ENCODE assay signal across 8 cellular contexts in genomic region chr1:86741947-86742572, GRCh38. TPM values are rescaled to one million over a fixed set of nuclear protein-coding genes. Genes with fewer than 3 reads are reported as not detected.
DNase-seq lines count a peak whose midpoint lies in the region; ATAC-seq, FAIRE-seq and TF ChIP-seq lines count a peak whose summit lies in the region.

No MANE protein-coding gene starts in this region.

- no TSS peak for BruUV-seq in K562 (replicated peaks; lab: Mats Ljungman, UMichigan)

- in situ Hi-C loops in K562 (cut with MboI), result no loop called here

- POLR2A ChIA-PET in K562 (lab: Yijun Ruan, JAX), result interaction anchor here (1.0 kb wide), 1 partner anchor 17 kb away, joined by 3 read pairs; no protein-coding TSS in a partner anchor

- no peak for FAIRE-seq in K562 (lab: Jason Lieb, UNC)

- no peak overlapping the region for H3K9ac ChIP-seq in K562 (ENCODE audit: insufficient read depth in 1 of 2, low read depth in 2 of 2, low read length in 2 of 2)
- H3K9ac ChIP-seq in liver (ENCODE audit: low read depth in 1 of 2, low read length in 2 of 2), result no peak overlapping the region

- no peak for TF ChIP-seq POLR2A in K562 (conservative IDR thresholded peaks at IDR 0.05)
- TF ChIP-seq POLR2A in uterus (IDR thresholded peaks at IDR 0.05), result no peak

- no peaks in the 10 kb centered on the region for H3K4me1 ChIP-seq in K562 (replicated peaks in 1 of 2; ENCODE audit: control insufficient read depth in 2 of 2, insufficient read depth in 2 of 2, low read length in 2 of 2)
- peaks cover 0 to 5% (median 3%) of the 10 kb centered on the region in 4 donors for H3K4me1 ChIP-seq in liver (ENCODE audit: control insufficient read depth in 4 of 4, insufficient read depth in 4 of 4, low read length in 3 of 4)
- no peaks in the 10 kb centered on the region for H3K4me1 ChIP-seq in uterus

- CTCF ChIA-PET in K562 (lab: Yijun Ruan, JAX; ENCODE audit: low intra/inter-chr PET ratio), result interaction anchor here (0.6 to 1.8 kb wide), 4 partner anchors 227 to 268 kb away, joined by 3 to 6 read pairs (median 4); no protein-coding TSS in a partner anchor

- no peaks in the 10 kb centered on the region for H3K9me3 ChIP-seq in K562 (replicated peaks; ENCODE audit: control insufficient read depth, insufficient read depth, low read depth, low read length)
- H3K9me3 ChIP-seq in liver (ENCODE audit: control insufficient read depth in 4 of 4, low read length in 3 of 4), result no peaks in the 10 kb centered on the region
- no peaks in the 10 kb centered on the region for H3K9me3 ChIP-seq in uterus

- ATAC-seq in K562, result peak; percentile 44; the same call in 2 of the 3 replicates
- no peak for ATAC-seq in GM19324 (IDR thresholded peaks at IDR 0.05; ENCODE audit: low FRiP score, unreplicated experiment)

- 12% methylated on average over 6 of the region's 6 CpGs for WGBS in K562 (ENCODE audit: insufficient coverage, low coverage, missing lambda C conversion rate)
- WGBS in liver, result 62% methylated on average over 6 of the region's 6 CpGs

- no peak overlapping the region for H3K27ac ChIP-seq in K562 (ENCODE audit: extremely low read depth, low read depth, low read length)
- H3K27ac ChIP-seq in liver (ENCODE audit: low read depth in 1 of 2, low read length in 2 of 2), result no peak overlapping the region
- no peak overlapping the region for H3K27ac ChIP-seq in uterus

- H2AFZ ChIP-seq in K562 (ENCODE audit: low read depth, low read length), result no peak overlapping the region

- H3K4me2 ChIP-seq in K562 (ENCODE audit: insufficient read depth, low read length), result no peak overlapping the region

- no peaks in the 10 kb centered on the region for H3K9me1 ChIP-seq in K562 (ENCODE audit: control insufficient read depth, insufficient read depth, low read length)

- TF ChIP-seq RAD21 in K562 (CRISPR knock-in tag; conservative IDR thresholded peaks at IDR 0.05 in 1 of 2, IDR thresholded peaks at IDR 0.05 in 1 of 2) (peak; percentile 58 to 64), liver (IDR thresholded peaks at IDR 0.05) (peak; percentile 66 to 75)

- no peaks in the 10 kb centered on the region for H4K20me1 ChIP-seq in K562 (replicated peaks; ENCODE audit: control insufficient read depth, insufficient read depth, low read length)

- no peak overlapping the region for H3K4me3 ChIP-seq in K562
- no peak overlapping the region for H3K4me3 ChIP-seq in liver (ENCODE audit: low read depth in 1 of 3, low read length in 3 of 3)
- no peak overlapping the region for H3K4me3 ChIP-seq in uterus

- DNase-seq in stimulated activated naive CD4-positive, alpha-beta T cell (lab: John Stamatoyannopoulos, UW), result peak in 4 of 6 experiments; percentile 19 to 35 (median 20)
- DNase-seq in stimulated activated naive CD4-positive, alpha-beta T cell treated with Interleukin-2 at 50 U/mL for 16 hours (lab: John Stamatoyannopoulos, UW), result no peak
- DNase-seq in NCI-H69 (lab: John Stamatoyannopoulos, UW), result peak; percentile 35
- peak; percentile 23 to 57 (median 33) for DNase-seq in K562 (ENCODE audit: extremely low read depth in 1 of 4, low spot score in 3 of 4)
- no peak for DNase-seq in uterus
- no peak for DNase-seq in NCI-H187 treated with DMSO at 0.1 percent for 48 hours (lab: John Stamatoyannopoulos, UW)

- H3K36me3 ChIP-seq in K562 (ENCODE audit: control insufficient read depth, insufficient read depth, low read length) (peaks cover 35% of the 10 kb centered on the region; the same call in 2 of the 3 replicates), liver (ENCODE audit: control insufficient read depth in 4 of 4, insufficient read depth in 3 of 4, low read depth in 1 of 4, low read length in 3 of 4) (peaks cover 1 to 35% (median 18%) of the 10 kb centered on the region in 4 donors), uterus (no peaks in the 10 kb centered on the region)

- TF ChIP-seq CTCF in K562 (IDR thresholded peaks at IDR 0.05 in 2 of 3, conservative IDR thresholded peaks at IDR 0.05 in 1 of 3; ENCODE audit: insufficient read depth in 2 of 3, low read depth in 1 of 3, low read length in 3 of 3) (peak; percentile 52 to 71 (median 59); a peak in 5 of 6 replicates), liver (IDR thresholded peaks at IDR 0.05; ENCODE audit: low read depth, low read length, missing input control) (peak; percentile 44), uterus (IDR thresholded peaks at IDR 0.05) (peak; percentile 18 to 40 (median 31))

- TF ChIP-seq EP300 in K562 (IDR thresholded peaks at IDR 0.05; ENCODE audit: low read length), result no peak

- H3K79me2 ChIP-seq in K562 (ENCODE audit: control insufficient read depth, insufficient read depth, low read length), result no peaks in the 10 kb centered on the region

- H3K27me3 ChIP-seq in K562 (ENCODE audit: control insufficient read depth in 2 of 2, insufficient read depth in 2 of 2, low read length in 2 of 2) (no peaks in the 10 kb centered on the region), liver (ENCODE audit: control insufficient read depth in 4 of 4, insufficient read depth in 4 of 4, low read length in 3 of 4) (no peaks in the 10 kb centered on the region), uterus (no peaks in the 10 kb centered on the region)

- intact Hi-C loops in K562 (cut with micrococcal nuclease), result loop anchor here (2.0 to 10.0 kb wide), 5 partner anchors 37 to 360 kb away; partner anchors contain the start of gene SH3GLB1
- intact Hi-C loops in uterus (cut with DNase I; ENCODE audit: low total_unique reads), result no loop called here

TF ChIP-seq in K562, 482 proteins besides CTCF, POLR2A, EP300 and RAD21 (continues in another document):
- TF ChIP-seq CXXC5 (CRISPR knock-in tag; IDR thresholded peaks at IDR 0.05), result peak; percentile 41; the same call in 1 of the 2 replicates
- TF ChIP-seq DACH1 (IDR thresholded peaks at IDR 0.05; ENCODE audit: partially characterized antibody), result peak; percentile 93
- TF ChIP-seq EGR1 (conservative IDR thresholded peaks at IDR 0.05), result no peak
- TF ChIP-seq MEIS2 (IDR thresholded peaks at IDR 0.05; ENCODE audit: partially characterized antibody), result peak; percentile 18
- no peak for TF ChIP-seq RFX5 (IDR thresholded peaks at IDR 0.05; ENCODE audit: low read depth, low read length)
- no peak for TF ChIP-seq RBFOX2 (IDR thresholded peaks at IDR 0.05; ENCODE audit: low read depth, low read length)
- TF ChIP-seq SP2 (IDR thresholded peaks at IDR 0.05; ENCODE audit: extremely low read depth, low read depth, low read length, poor library complexity, severe bottlenecking), result no peak

TF ChIP-seq in liver, 16 proteins besides CTCF, POLR2A, EP300 and RAD21:
- TF ChIP-seq MAX (IDR thresholded peaks at IDR 0.05), result no peak
- no peak for TF ChIP-seq FOXA1 (IDR thresholded peaks at IDR 0.05)
- no peak for TF ChIP-seq ATF3 (IDR thresholded peaks at IDR 0.05)
- no peak for TF ChIP-seq TAF1 (conservative IDR thresholded peaks at IDR 0.05)
- TF ChIP-seq JUND (IDR thresholded peaks at IDR 0.05), result no peak
- TF ChIP-seq NR2F2 (IDR thresholded peaks at IDR 0.05), result no peak
TF ChIP-seq in liver: peak in this region for 0.

RNA-seq across cellular contexts. Expression of gene SH3GLB1, which starts 37.7 kb away (rescaled TPM):
- total RNA-seq in K562 (2011; cell fraction: chromatin; rRNA removed; ENCODE audit: low replicate concordance), result 5.0 and 18.7 TPM in 2 replicates
- total RNA-seq in K562 (2011; cell fraction: nucleolus; rRNA removed), result 2.3 and 3.3 TPM in 2 replicates
- total RNA-seq in K562 (2011; cell fraction: nucleoplasm; rRNA removed), result 10.5 and 19.9 TPM in 2 replicates
- total RNA-seq in K562 (2014; rRNA removed) (8.6 and 11.9 TPM in 2 replicates), K562 (2014; rRNA removed; fragmentation: Illumina TruSeq; extraction: Trizol) (27.3 and 35.5 TPM in 2 replicates), K562 (2015; rRNA removed; fragmentation: Illumina TruSeq; extraction: Trizol) (24.2 TPM in 2 replicates), K562 (2021) (33.9 and 34.2 TPM in 2 replicates), liver (10 to 100 TPM; 16.8 to 19.7 TPM), uterus (10 to 100 TPM; 38.8 to 94.7 (median 51.7) TPM)
- polyA plus RNA-seq in K562 (2011; rRNA removed) (22.2 and 26.7 TPM in 2 replicates), K562 (2014; fragmentation: Illumina TruSeq; extraction: Trizol) (33.9 and 36.3 TPM in 2 replicates), K562 (2014; fragmentation: Nextera tagmentation; extraction: Ambion mirVana) (10 to 100 TPM; 10.2 to 10.4 TPM), K562 (2014; rRNA removed) (14.5 and 18.8 TPM in 2 replicates), liver (10 to 100 TPM; 14.1 to 25.2 TPM)
- polyA plus RNA-seq in K562 (2011; cell fraction: cytosol; rRNA removed), result 11.7 and 12.1 TPM in 2 replicates
- polyA plus RNA-seq in K562 (2011; cell fraction: nucleus; rRNA removed), result 6.5 and 9.5 TPM in 2 replicates
- 26.7 and 31.8 TPM in 2 replicates for polyA plus RNA-seq in K562 (2012)
- 21.0 and 23.4 TPM in 2 replicates for polyA minus RNA-seq in K562 (2011; rRNA and poly(A)+ RNA removed)
- 13.8 and 16.2 TPM in 2 replicates for polyA minus RNA-seq in K562 (2011; cell fraction: cytosol; rRNA and poly(A)+ RNA removed)
- 7.4 and 11.1 TPM in 2 replicates for polyA minus RNA-seq in K562 (2011; cell fraction: nucleus; rRNA and poly(A)+ RNA removed)

Comparison
In these comparisons a context has a peak if more than half of its experiments do, and no peak if none do; other contexts are left out.
1. DNase-seq: peak in stimulated activated naive CD4-positive, alpha-beta T cell (4 of 6), NCI-H69 (single experiment) and K562 (4 of 4); none in stimulated activated naive CD4-positive, alpha-beta T cell treated with Interleukin-2 at 50 U/mL for 16 hours (single experiment), uterus (0 of 2) and NCI-H187 treated with DMSO at 0.1 percent for 48 hours (single experiment).
2. Peak in every context shown above with its lines, with median percentiles within 50 percentile points of each other: CTCF ChIP-seq.